20 cellular contexts compared by ENCODE assay signal in the genomic region with DNA sequence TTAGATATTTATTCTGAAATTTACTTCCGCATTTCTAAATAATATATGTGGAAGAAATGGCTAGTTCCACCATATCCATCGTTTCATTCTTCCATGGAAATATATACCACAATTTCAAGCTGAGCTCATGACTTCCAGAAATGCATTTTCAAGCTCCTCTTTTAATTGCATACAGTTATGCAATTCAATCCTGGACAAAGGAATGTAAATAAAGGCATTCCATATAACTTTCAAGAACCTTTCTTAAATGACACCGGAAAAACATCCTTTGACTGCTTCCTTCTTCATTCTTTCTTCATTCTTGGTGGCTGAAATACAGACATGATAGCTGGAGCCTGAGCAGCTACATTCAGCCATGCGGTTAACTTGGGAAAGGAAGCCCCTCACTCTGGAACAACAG.
"Had no signal": no experiment of that assay in that cellular context is flagged by ENCODE, and none has a peak within 500 bp of the region (broad histone marks: within the 10 kb centered on the region; RNA-seq: fewer than 3 reads in every experiment).

No MANE protein-coding gene starts in this region.

- H3K4me3 ChIP-seq: dorsolateral prefrontal cortex, hepatocyte, lung, pancreas, testis, tibial nerve, upper lobe of right lung had no signal

- DNase-seq: cortex of kidney; dorsolateral prefrontal cortex; effector memory CD4-positive, alpha-beta T cell; foreskin keratinocyte; left colon; left ventricle myocardium superior; mesendoderm; naive B cell; occipital lobe; pancreas; right cardiac atrium; stimulated activated CD4-positive, alpha-beta T cell treated with anti-CD3 and anti-CD28 coated beads, Interleukin-4, amount 100 ng/mL, for 24 hours; stimulated activated naive B cell treated with anti-CD40 and anti-IgM and Interleukin-4, amounts not matched to agents 10 μg/mL and 1 μg/mL and 100 μg/mL, for 72 hours; stimulated activated naive CD8-positive, alpha-beta T cell treated with anti-CD3 and anti-CD28 coated beads, Interleukin-15, amount 100 ng/mL, for 72 hours; testis; upper lobe of right lung had no signal

- H3K27ac ChIP-seq: dorsolateral prefrontal cortex, foreskin keratinocyte, hepatocyte, pancreas, testis, tibial nerve, upper lobe of right lung had no signal

- H3K4me1 ChIP-seq: pancreas, testis, tibial nerve, upper lobe of right lung had no signal

- ATAC-seq: esophagus mucosa; foreskin keratinocyte; left colon; left ventricle myocardium superior; pancreas; right cardiac atrium; stimulated activated naive B cell treated with anti-CD40 and anti-IgM and Interleukin-4, amounts not matched to agents 10 μg/mL and 1 μg/mL and 100 μg/mL, for 72 hours; stimulated activated naive CD8-positive, alpha-beta T cell treated with anti-CD3 and anti-CD28 coated beads, Interleukin-15, amount 100 ng/mL, for 72 hours; upper lobe of right lung had no signal

- H3K36me3 ChIP-seq: pancreas, tibial nerve, upper lobe of right lung had no signal

- H3K9me3 ChIP-seq: pancreas, testis, tibial nerve, upper lobe of right lung had no signal

- H3K27me3 ChIP-seq: foreskin keratinocyte, hepatocyte, pancreas, testis, tibial nerve, upper lobe of right lung had no signal
